In the genomic region with DNA sequence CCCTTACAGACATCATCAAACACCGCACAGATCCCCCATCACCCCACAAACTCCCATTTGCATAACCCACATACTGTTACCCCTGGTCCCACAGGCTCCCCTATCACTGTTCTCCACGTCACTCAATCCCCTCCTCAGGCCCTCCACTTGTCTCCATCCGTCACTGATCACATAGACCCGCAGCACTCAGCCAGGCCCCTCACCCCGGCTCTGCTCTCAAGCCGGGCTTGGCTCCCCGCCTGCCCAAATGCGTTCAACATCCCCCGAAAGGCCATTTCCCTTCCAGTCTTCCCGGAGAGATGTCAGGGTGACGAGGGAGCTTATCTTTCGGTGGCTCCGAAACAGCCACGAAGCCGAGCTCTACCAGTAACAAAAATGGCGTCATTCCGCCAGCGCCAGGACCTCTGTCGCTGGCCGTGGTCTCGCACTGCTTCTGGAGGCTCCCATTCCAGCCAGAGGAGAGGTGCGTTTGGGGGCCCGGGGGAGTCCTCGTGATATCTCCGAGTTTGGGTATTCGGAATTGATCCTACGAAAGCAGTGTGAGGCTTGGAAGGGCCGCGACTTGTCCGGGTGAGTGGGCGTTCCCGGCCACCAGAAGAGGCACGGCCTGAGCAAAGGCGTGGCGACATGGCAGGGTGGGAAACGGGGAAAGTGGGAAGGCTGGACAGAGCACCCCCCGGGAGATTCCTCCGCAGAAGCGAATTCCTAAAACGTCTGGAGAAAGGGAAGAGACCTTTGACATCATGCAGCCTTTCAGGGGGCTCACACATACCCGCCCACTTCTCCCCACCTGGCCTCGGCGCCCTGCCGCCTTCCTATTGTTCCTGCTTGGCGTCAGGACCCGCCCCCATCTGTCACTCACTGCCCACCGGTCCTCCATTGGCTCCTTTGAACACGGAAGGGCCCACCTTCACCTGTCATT, we compare ENCODE assay signal across 8 cellular contexts. TPM values are rescaled to one million over a fixed set of nuclear protein-coding genes. Genes with fewer than 3 reads are reported as not detected.
A peak's percentile ranks its signal among the peaks of the same experiment; 100 is the strongest.
DNase-seq lines count a peak whose midpoint lies in the region; ATAC-seq and TF ChIP-seq lines count a peak whose summit lies in the region.

A gene (minus strand): TSS at position 577 of the 922 bp plus-strand sequence. CDS start 4,754 bp downstream, outside the sequence.

- DNase-seq in COLO668 (lab: John Stamatoyannopoulos, UW; ENCODE audit: unreplicated experiment) (peak; percentile 74), Kasumi-1 (lab: John Stamatoyannopoulos, UW) (peak; percentile 55 to 79), anterior cingulate cortex (lab: John Stamatoyannopoulos, UW) (peak; percentile 1 to 78 (median 41)), right cardiac atrium (peak; percentile 75 to 91 (median 85)), prostate gland (ENCODE audit: low spot score) (peak; percentile 83)

- H3K9ac ChIP-seq in SU-DHL-6 (ENCODE audit: low read length): peak within 1 kb of the TSS; percentile 64

- H3F3A ChIP-seq in SU-DHL-6 (ENCODE audit: insufficient read depth): no peaks in the 10 kb centered on the region

- peak within 1 kb of the TSS; percentile 93 for H2AFZ ChIP-seq in SU-DHL-6 (ENCODE audit: low read depth, low read length, severe bottlenecking)

- H4K20me1 ChIP-seq in SU-DHL-6 (ENCODE audit: low read depth, low read length): no peaks in the 10 kb centered on the region

- no peaks in the 10 kb centered on the region for H3K4me1 ChIP-seq in right cardiac atrium (ENCODE audit: control insufficient read depth, insufficient read depth, low read length)
- no peaks in the 10 kb centered on the region for H3K4me1 ChIP-seq in prostate gland (replicated peaks)
- H3K4me1 ChIP-seq in urinary bladder (ENCODE audit: insufficient read depth): no peaks in the 10 kb centered on the region

- peak within 1 kb of the TSS; percentile 59 for H3K4me3 ChIP-seq in SU-DHL-6 (ENCODE audit: insufficient read depth, low read length, poor library complexity, severe bottlenecking)
- peak within 1 kb of the TSS; percentile 76 for H3K4me3 ChIP-seq in right cardiac atrium (ENCODE audit: low read length)
- H3K4me3 ChIP-seq in prostate gland: peak within 1 kb of the TSS; percentile 52 to 54
- H3K4me3 ChIP-seq in urinary bladder (ENCODE audit: low read depth, low read length): peak within 1 kb of the TSS; percentile 61

- peak; percentile 62 for TF ChIP-seq POLR2A in prostate gland (IDR thresholded peaks at IDR 0.05)

- H3K9me3 ChIP-seq in SU-DHL-6 (ENCODE audit: insufficient read depth, low read length) (no peaks in the 10 kb centered on the region), right cardiac atrium (ENCODE audit: control insufficient read depth, low read length) (no peaks in the 10 kb centered on the region), prostate gland (no peaks in the 10 kb centered on the region)

- intact Hi-C loops in right cardiac atrium (cut with DNase I): no loop called here
- intact Hi-C loops in prostate gland (cut with DNase I): no loop called here

- no peaks in the 10 kb centered on the region for H3K9me2 ChIP-seq in SU-DHL-6 (replicated peaks; ENCODE audit: insufficient read depth, low read length)

- WGBS in right cardiac atrium: under 1% methylated on average over 47 of the region's 48 CpGs
- WGBS in prostate gland: under 1% methylated on average over 18 of the region's 48 CpGs
- 2% methylated on average over 48 of the region's 48 CpGs for WGBS in urinary bladder

- H3K4me2 ChIP-seq in SU-DHL-6 (ENCODE audit: low read depth, low read length, poor library complexity, severe bottlenecking): peak within 1 kb of the TSS; percentile 56

- no peaks in the 10 kb centered on the region for H3K79me2 ChIP-seq in SU-DHL-6 (ENCODE audit: insufficient read depth, low read length)

- H3K27me3 ChIP-seq in SU-DHL-6 (ENCODE audit: low read length): no peaks in the 10 kb centered on the region
- H3K27me3 ChIP-seq in right cardiac atrium (ENCODE audit: control insufficient read depth, insufficient read depth): no peaks in the 10 kb centered on the region
- H3K27me3 ChIP-seq in prostate gland (replicated peaks; ENCODE audit: insufficient read depth): no peaks in the 10 kb centered on the region

- H3K36me3 ChIP-seq in SU-DHL-6 (ENCODE audit: low read length): no peaks in the 10 kb centered on the region
- no peaks in the 10 kb centered on the region for H3K36me3 ChIP-seq in prostate gland
- H3K36me3 ChIP-seq in urinary bladder (ENCODE audit: insufficient read depth): no peaks in the 10 kb centered on the region

- H3K27ac ChIP-seq in SU-DHL-6 (ENCODE audit: low read depth, low read length) (peak within 1 kb of the TSS; percentile 56), right cardiac atrium (ENCODE audit: low read length) (peak within 1 kb of the TSS; percentile 82), prostate gland (peak within 1 kb of the TSS; percentile 86 to 90), urinary bladder (ENCODE audit: low read depth) (peak within 1 kb of the TSS; percentile 91)

- ATAC-seq in GM21390 (IDR thresholded peaks at IDR 0.05; ENCODE audit: unreplicated experiment): peak; percentile 80
- ATAC-seq in right cardiac atrium: peak; percentile 94 to 97

- TF ChIP-seq CTCF in SU-DHL-6 (IDR thresholded peaks at IDR 0.05; ENCODE audit: insufficient read depth, low read length, poor library complexity, severe bottlenecking) (no peak), prostate gland (IDR thresholded peaks at IDR 0.05) (no peak)

RNA-seq across cellular contexts. Expression of the gene that starts here (rescaled TPM):
- total RNA-seq in right cardiac atrium (1 to 10 TPM; 2.7 to 3.7 (median 3.0) TPM), prostate gland (1 to 10 TPM; 5.2 to 5.6 TPM), urinary bladder (9.5 TPM)
- polyA plus RNA-seq in right cardiac atrium (2.3 TPM), urinary bladder (3.2 TPM)

Comparison
In these comparisons a context has a peak if more than half of its experiments do, and no peak if none do; other contexts are left out.
1. Peak in every context shown above with its lines: DNase-seq, ATAC-seq, H3K4me3 ChIP-seq and H3K27ac ChIP-seq.